In genomic region chr5:169703803-169704202, GRCh38 we compare ENCODE assay signal across 19 cellular contexts.
DNase-seq lines count a peak whose midpoint lies in the region; ATAC-seq, FAIRE-seq and TF ChIP-seq lines count a peak whose summit lies in the region.
"Had no signal": no experiment of that assay in that cellular context is flagged by ENCODE, and none has a peak within 500 bp of the region (broad histone marks: within the 10 kb centered on the region; RNA-seq: fewer than 3 reads in every experiment).

No MANE protein-coding gene starts in this region.

- no peaks in the 10 kb centered on the region for H3K4me1 ChIP-seq in breast epithelium
- H3K4me1 ChIP-seq in Karpas-422 (ENCODE audit: low read length) = peaks cover 62% of the 10 kb centered on the region
- peaks cover 51% of the 10 kb centered on the region for H3K4me1 ChIP-seq in GM12878 (ENCODE audit: control insufficient read depth, insufficient read depth, low read length)
- no peaks in the 10 kb centered on the region for H3K4me1 ChIP-seq in naive thymus-derived CD4-positive, alpha-beta T cell (ENCODE audit: control insufficient read depth in 2 of 2, insufficient read depth in 2 of 2, low read length in 2 of 2)
- H3K4me1 ChIP-seq: colonic mucosa, Peyer's patch, sigmoid colon had no signal

- H4K20me1 ChIP-seq in Karpas-422 (ENCODE audit: insufficient read depth, low read depth, low read length) (no peaks in the 10 kb centered on the region), GM12878 (ENCODE audit: control insufficient read depth, insufficient read depth) (no peaks in the 10 kb centered on the region)

- H3K4me3 ChIP-seq in breast epithelium = no peak overlapping the region
- H3K4me3 ChIP-seq in Karpas-422 (ENCODE audit: low read length) = no peak overlapping the region
- H3K4me3 ChIP-seq in GM12878 = no peak overlapping the region
- H3K4me3 ChIP-seq in naive thymus-derived CD4-positive, alpha-beta T cell (ENCODE audit: low read length) = no peak overlapping the region
- H3K4me3 ChIP-seq: colonic mucosa, ovary, Peyer's patch, sigmoid colon had no signal

- H3K9ac ChIP-seq in Karpas-422 (ENCODE audit: low read length) (peak overlapping the region; percentile 37; the same call in 1 of the 2 replicates), GM12878 (ENCODE audit: control insufficient read depth, insufficient read depth, low read length) (0 out of 2 replicates have a peak overlapping the region, but pooled peaks have one; percentile 7)
- H3K9ac ChIP-seq: SK-N-SH had no signal

- H3K27me3 Mint-ChIP-seq in MCF 10A (ENCODE audit: insufficient read depth, unreplicated experiment) = no peaks in the 10 kb centered on the region
- no peaks in the 10 kb centered on the region for H3K27me3 Mint-ChIP-seq in stimulated activated naive CD8-positive, alpha-beta T cell treated with anti-CD3 and anti-CD28 coated beads, Interleukin-15, amount 100 ng/mL, for 72 hours
- H3K27me3 Mint-ChIP-seq in naive thymus-derived CD4-positive, alpha-beta T cell = no peaks in the 10 kb centered on the region

- no peak for ATAC-seq in GM12878
- no peak for ATAC-seq in stimulated activated naive CD8-positive, alpha-beta T cell treated with anti-CD3 and anti-CD28 coated beads, Interleukin-15, amount 100 ng/mL, for 72 hours
- ATAC-seq in naive thymus-derived CD4-positive, alpha-beta T cell = no peak

- no peak for TF ChIP-seq EP300 in GM12878 (IDR thresholded peaks at IDR 0.05; ENCODE audit: borderline replicate concordance in 1 of 2, control insufficient read depth in 1 of 2, low read depth in 2 of 2, low read length in 2 of 2)

- no peaks in the 10 kb centered on the region for H3K9me2 ChIP-seq in Karpas-422 (replicated peaks; ENCODE audit: insufficient read depth, low read length)
- H3K9me2 ChIP-seq: SK-N-SH had no signal

- H3K9me3 ChIP-seq in breast epithelium (no peaks in the 10 kb centered on the region), Karpas-422 (ENCODE audit: low read length) (no peaks in the 10 kb centered on the region), GM12878 (replicated peaks; ENCODE audit: control insufficient read depth, insufficient read depth, low read length) (no peaks in the 10 kb centered on the region)
- H3K9me3 ChIP-seq in naive thymus-derived CD4-positive, alpha-beta T cell (ENCODE audit: control insufficient read depth in 2 of 3, low read length in 3 of 3) = no peaks in the 10 kb centered on the region
- H3K9me3 ChIP-seq: colonic mucosa, ovary, Peyer's patch, sigmoid colon, SK-N-SH had no signal

- H3K36me3 ChIP-seq in breast epithelium (no peaks in the 10 kb centered on the region), Karpas-422 (ENCODE audit: insufficient read depth, low read length) (peaks cover 54% of the 10 kb centered on the region), GM12878 (ENCODE audit: control insufficient read depth in 2 of 2, insufficient read depth in 2 of 2, low read length in 1 of 2) (peaks cover 30 to 45% of the 10 kb centered on the region in 2 experiments)
- H3K36me3 ChIP-seq in naive thymus-derived CD4-positive, alpha-beta T cell (ENCODE audit: control insufficient read depth in 2 of 3, insufficient read depth in 3 of 3, low read length in 3 of 3) = peaks cover 23 to 96% (median 36%) of the 10 kb centered on the region in 3 experiments
- H3K36me3 ChIP-seq: colonic mucosa, ovary, Peyer's patch, sigmoid colon had no signal

- peak overlapping the region; percentile 40 for H3K4me2 ChIP-seq in Karpas-422 (ENCODE audit: low read depth, low read length, poor library complexity, severe bottlenecking)
- peak overlapping the region; percentile 64 for H3K4me2 ChIP-seq in GM12878 (ENCODE audit: control insufficient read depth, insufficient read depth)
- H3K4me2 ChIP-seq: SK-N-SH had no signal

- RAD21 ChIA-PET in GM12878 (lab: Charles Lee; ENCODE audit: unreplicated experiment) = interaction anchor here (1.2 to 4.2 kb wide), 8 partner anchors 15 to 479 kb away, joined by 3 to 78 read pairs (median 21); no protein-coding TSS in a partner anchor

- TF ChIP-seq CTCF in MCF 10A (IDR thresholded peaks at IDR 0.05; ENCODE audit: unreplicated experiment) (no peak), breast epithelium (IDR thresholded peaks at IDR 0.05) (no peak), GM12878 (IDR thresholded peaks at IDR 0.05 in 2 of 3, conservative IDR thresholded peaks at IDR 0.05 in 1 of 3; ENCODE audit: control insufficient read depth in 2 of 3, extremely low read depth in 1 of 3, insufficient read depth in 1 of 3, low read depth in 3 of 3, low read length in 3 of 3) (no peak)

- H3K36me3 Mint-ChIP-seq in MCF 10A (ENCODE audit: insufficient read depth, unreplicated experiment) = no peaks in the 10 kb centered on the region
- peaks cover 30 to 80% (median 42%) of the 10 kb centered on the region in 5 donors for H3K36me3 Mint-ChIP-seq in naive thymus-derived CD4-positive, alpha-beta T cell

- DNase-seq in MCF 10A (ENCODE audit: unreplicated experiment) (no peak), breast epithelium (ENCODE audit: low spot score in 2 of 2) (no peak), Karpas-422 (no peak), GM12878 (ENCODE audit: low read depth, low spot score) (no peak), germinal center (ENCODE audit: low spot score) (no peak), DMS53 treated with DMSO at 0.1 percent for 48 hours (lab: John Stamatoyannopoulos, UW; ENCODE audit: unreplicated experiment) (no peak)
- DNase-seq in stimulated activated naive CD8-positive, alpha-beta T cell treated with anti-CD3 and anti-CD28 coated beads, Interleukin-15, amount 100 ng/mL, for 72 hours = no peak
- DNase-seq in naive thymus-derived CD4-positive, alpha-beta T cell = no peak
- DNase-seq: activated gamma-delta T cell treated with Interleukin-2 at 50 U/mL for 16 hours, colonic mucosa, foreskin keratinocyte, H7, KG1, NCI-H1092, NCI-H69, ovary, Peyer's patch, sigmoid colon, SK-N-SH had no signal

- H2AFZ ChIP-seq in Karpas-422 (ENCODE audit: low read length) = no peak overlapping the region
- no peak overlapping the region for H2AFZ ChIP-seq in GM12878 (ENCODE audit: control insufficient read depth, low read depth, low read length)

- no peaks in the 10 kb centered on the region for H3K9me3 Mint-ChIP-seq in MCF 10A (ENCODE audit: unreplicated experiment)
- H3K9me3 Mint-ChIP-seq in stimulated activated naive CD8-positive, alpha-beta T cell treated with anti-CD3 and anti-CD28 coated beads, Interleukin-15, amount 100 ng/mL, for 72 hours = no peaks in the 10 kb centered on the region
- H3K9me3 Mint-ChIP-seq in naive thymus-derived CD4-positive, alpha-beta T cell = no peaks in the 10 kb centered on the region

- BruUV-seq in MCF 10A (replicated peaks; lab: Mats Ljungman, UMichigan) (no TSS peak), GM12878 (replicated peaks; lab: Mats Ljungman, UMichigan) (no TSS peak)

- H3K79me2 ChIP-seq in Karpas-422 (ENCODE audit: low read length) (peaks cover 29% of the 10 kb centered on the region), GM12878 (ENCODE audit: control insufficient read depth, insufficient read depth, low read length) (peaks cover 3% of the 10 kb centered on the region; the same call in 1 of the 2 replicates)

- H3K27ac ChIP-seq in breast epithelium = no peak overlapping the region
- peak overlapping the region; percentile 92 for H3K27ac ChIP-seq in Karpas-422 (ENCODE audit: low read length)
- H3K27ac ChIP-seq in GM12878 (ENCODE audit: control insufficient read depth, insufficient read depth) = peak overlapping the region; percentile 89
- H3K27ac ChIP-seq in naive thymus-derived CD4-positive, alpha-beta T cell (ENCODE audit: low read depth, low read length) = no peak overlapping the region
- H3K27ac ChIP-seq: colonic mucosa, foreskin keratinocyte, ovary, Peyer's patch, sigmoid colon had no signal

- H3K4me3 Mint-ChIP-seq in MCF 10A (ENCODE audit: unreplicated experiment) = no peak overlapping the region
- no peak overlapping the region for H3K4me3 Mint-ChIP-seq in stimulated activated naive CD8-positive, alpha-beta T cell treated with anti-CD3 and anti-CD28 coated beads, Interleukin-15, amount 100 ng/mL, for 72 hours
- H3K4me3 Mint-ChIP-seq in naive thymus-derived CD4-positive, alpha-beta T cell = no peak overlapping the region

- H3K27ac Mint-ChIP-seq in MCF 10A (ENCODE audit: low read depth, unreplicated experiment) = peak overlapping the region; percentile 53
- H3K27ac Mint-ChIP-seq in stimulated activated naive CD8-positive, alpha-beta T cell treated with anti-CD3 and anti-CD28 coated beads, Interleukin-15, amount 100 ng/mL, for 72 hours = peak overlapping the region; percentile 64 to 69
- peak overlapping the region in 1 of 9 donors; percentile 33 for H3K27ac Mint-ChIP-seq in naive thymus-derived CD4-positive, alpha-beta T cell

- POLR2A ChIA-PET in MCF 10A (lab: Yijun Ruan, JAX) = interaction anchor here (2.6 kb wide), 1 partner anchor 276 kb away, joined by 18 read pairs; the partner anchor contains the start of gene INSYN2B
- POLR2A ChIA-PET in GM12878 (lab: Charles Lee) = interaction anchor here (1.6 kb wide), 1 partner anchor 60 kb away, joined by 4 read pairs; no protein-coding TSS in a partner anchor
- POLR2A ChIA-PET in naive thymus-derived CD4-positive, alpha-beta T cell (lab: Charles Lee) = no interaction called here

- peaks cover 23% of the 10 kb centered on the region for H3K4me1 Mint-ChIP-seq in MCF 10A (ENCODE audit: insufficient read depth, unreplicated experiment)
- peaks cover 6% of the 10 kb centered on the region for H3K4me1 Mint-ChIP-seq in stimulated activated naive CD8-positive, alpha-beta T cell treated with anti-CD3 and anti-CD28 coated beads, Interleukin-15, amount 100 ng/mL, for 72 hours
- peaks cover 0 to 23% (median 0%) of the 10 kb centered on the region in 7 donors for H3K4me1 Mint-ChIP-seq in naive thymus-derived CD4-positive, alpha-beta T cell

- 42% methylated on average over 2 of the region's 2 CpGs for WGBS in GM12878 (ENCODE audit: insufficient coverage, insufficient replicate concordance, low lambda C conversion rate, missing lambda C conversion rate)

- intact Hi-C loops in MCF 10A (cut with micrococcal nuclease) = no loop called here
- intact Hi-C loops in breast epithelium (cut with DNase I; ENCODE audit: low total_unique reads) = no loop called here
- intact Hi-C loops in GM12878 (cut with micrococcal nuclease; ENCODE audit: unreplicated experiment) = loop anchor here (1.0 to 10.0 kb wide), 5 partner anchors 59 to 371 kb away; no protein-coding TSS in a partner anchor
- intact Hi-C loops in naive thymus-derived CD4-positive, alpha-beta T cell (cut with micrococcal nuclease) = no loop called here

- H3K27me3 ChIP-seq in breast epithelium = no peaks in the 10 kb centered on the region
- no peaks in the 10 kb centered on the region for H3K27me3 ChIP-seq in Karpas-422 (ENCODE audit: low read length)
- no peaks in the 10 kb centered on the region for H3K27me3 ChIP-seq in GM12878 (replicated peaks in 1 of 2; ENCODE audit: control insufficient read depth in 2 of 2, insufficient read depth in 2 of 2, low read length in 1 of 2)
- H3K27me3 ChIP-seq in naive thymus-derived CD4-positive, alpha-beta T cell (ENCODE audit: control insufficient read depth in 2 of 2, insufficient read depth in 2 of 2, low read length in 2 of 2) = no peaks in the 10 kb centered on the region
- H3K27me3 ChIP-seq: colonic mucosa, foreskin keratinocyte, ovary, Peyer's patch, sigmoid colon had no signal

- no peak for FAIRE-seq in GM12878 (lab: Jason Lieb, UNC)

- in situ Hi-C loops in GM12878 (cut with MboI) = no loop called here

- SMC1A ChIA-PET in GM12878 (lab: Charles Lee; ENCODE audit: uncharacterized antibody, unreplicated experiment) = interaction anchor here (1.3 to 9.0 kb wide), 8 partner anchors 11 to 101 kb away, joined by 3 to 123 read pairs (median 6); no protein-coding TSS in a partner anchor

- TF ChIP-seq POLR2A in breast epithelium (IDR thresholded peaks at IDR 0.05) = no peak
- no peak for TF ChIP-seq POLR2A in GM12878 (IDR thresholded peaks at IDR 0.05; ENCODE audit: low read depth, low read length)

- CTCF ChIA-PET in MCF 10A (lab: Yijun Ruan, JAX) (interaction anchor here (0.7 to 3.2 kb wide), 4 partner anchors 112 to 563 kb away, joined by 3 to 11 read pairs (median 4); no protein-coding TSS in a partner anchor), GM12878 (lab: Yijun Ruan, JAX) (interaction anchor here (1.0 to 3.6 kb wide), 3 partner anchors 75 to 480 kb away, joined by 3 to 20 read pairs (median 3); no protein-coding TSS in a partner anchor)
- CTCF ChIA-PET in naive thymus-derived CD4-positive, alpha-beta T cell (lab: Charles Lee) = no interaction called here

- no peak for TF ChIP-seq RAD21 in GM12878 (IDR thresholded peaks at IDR 0.05; ENCODE audit: insufficient read depth, low read depth, low read length)

Comparison
In these comparisons a context has a peak if more than half of its experiments do, and no peak if none do; other contexts are left out.
1. H3K27ac ChIP-seq: peak in Karpas-422 (single experiment) and GM12878 (single experiment); none in breast epithelium (0 of 2) and naive thymus-derived CD4-positive, alpha-beta T cell (single experiment).